ENCODE assay signal across 8 cellular contexts in genomic region chr14:102063092-102063807, GRCh38.
DNase-seq lines count a peak whose midpoint lies in the region; ATAC-seq and TF ChIP-seq lines count a peak whose summit lies in the region.

No MANE protein-coding gene starts in this region.

- no peaks in the 10 kb centered on the region for H3K27me3 ChIP-seq in mucosa of rectum (ENCODE audit: control insufficient read depth in 2 of 2, insufficient read depth in 2 of 2, low read length in 2 of 2)

- H3K36me3 ChIP-seq in mucosa of rectum (ENCODE audit: control insufficient read depth in 2 of 2, insufficient read depth in 2 of 2, low read length in 2 of 2): no peaks in the 10 kb centered on the region

- H3K27ac ChIP-seq in mucosa of rectum (ENCODE audit: low read depth in 2 of 2, low read length in 2 of 2): peak overlapping the region in 1 of 2 donors; percentile 41

- DNase-seq in ELR (ENCODE audit: low read depth) (peak; percentile 95), HK-2 (ENCODE audit: unreplicated experiment) (peak; percentile 70), NOMO-1 treated with DMSO at 0.1 percent for 48 hours (lab: John Stamatoyannopoulos, UW; ENCODE audit: unreplicated experiment) (peak; percentile 83), epithelial cell of esophagus (ENCODE audit: low read depth) (peak; percentile 90)
- DNase-seq in activated CD8-positive, alpha-beta memory T cell treated with anti-CD3 and anti-CD28 coated beads, Interleukin-2, amount 50 U/mL, for 24 hours (ENCODE audit: extremely low read depth): peak; percentile 23
- peak; percentile 39 to 46 for DNase-seq in stimulated activated CD8-positive, alpha-beta memory T cell treated with anti-CD3 and anti-CD28 coated beads, Interleukin-7, amount 100 ng/mL, for 1 hour (ENCODE audit: low read depth in 2 of 2)

- peak; percentile 55 for TF ChIP-seq CTCF in epithelial cell of esophagus (IDR thresholded peaks at IDR 0.05; ENCODE audit: insufficient read depth, low read depth, low read length, missing control alignments)

- ATAC-seq in HG03196 (IDR thresholded peaks at IDR 0.05; ENCODE audit: unreplicated experiment): no peak

- H3K4me1 ChIP-seq in mucosa of rectum (ENCODE audit: control insufficient read depth in 2 of 2, insufficient read depth in 2 of 2, low read length in 2 of 2): peaks cover 2 to 7% of the 10 kb centered on the region in 2 donors

- peak overlapping the region; percentile 10 to 32 for H3K9ac ChIP-seq in mucosa of rectum (ENCODE audit: low read depth in 1 of 2, low read length in 2 of 2)

- H3K9me3 ChIP-seq in mucosa of rectum (ENCODE audit: control insufficient read depth in 2 of 2, low read length in 2 of 2): no peaks in the 10 kb centered on the region

- no peak overlapping the region for H3K4me3 ChIP-seq in epithelial cell of esophagus (ENCODE audit: low read length)
- H3K4me3 ChIP-seq in mucosa of rectum (ENCODE audit: low read length in 2 of 2): peak overlapping the region; percentile 14 to 37

Comparison
In these comparisons a context has a peak if more than half of its experiments do, and no peak if none do; other contexts are left out.
1. DNase-seq: peak in every context shown above with its lines; median percentile 95 in ELR; 90 in epithelial cell of esophagus; 83 in NOMO-1 treated with DMSO at 0.1 percent for 48 hours; 70 in HK-2; 42 in stimulated activated CD8-positive, alpha-beta memory T cell treated with anti-CD3 and anti-CD28 coated beads, Interleukin-7, amount 100 ng/mL, for 1 hour; 23 in activated CD8-positive, alpha-beta memory T cell treated with anti-CD3 and anti-CD28 coated beads, Interleukin-2, amount 50 U/mL, for 24 hours.